Comparison of ENCODE assay signal across 6 cellular contexts in genomic region chrX:37370499-37371141, GRCh38. TPM values are rescaled to one million over a fixed set of nuclear protein-coding genes. Genes with fewer than 3 reads are reported as not detected.
"Had no signal": no experiment of that assay in that cellular context is flagged by ENCODE, and none has a peak within 500 bp of the region (broad histone marks: within the 10 kb centered on the region; RNA-seq: fewer than 3 reads in every experiment).

No MANE protein-coding gene starts in this region.

- H3K36me3 ChIP-seq: HAP-1 had no signal

- H3K4me3 Mint-ChIP-seq: IgD-negative memory B cell had no signal

- H3K27me3 Mint-ChIP-seq: IgD-negative memory B cell had no signal

- H3K4me1 Mint-ChIP-seq: IgD-negative memory B cell had no signal

- DNase-seq: GM23248, GOT3, H7 had no signal

- ATAC-seq: HCT116 had no signal

- H3K4me1 ChIP-seq: HAP-1 had no signal

- H3K9me3 ChIP-seq: HAP-1 had no signal

- H3K27ac Mint-ChIP-seq: IgD-negative memory B cell had no signal

- H3K4me3 ChIP-seq: GM23248, HAP-1 had no signal

- H3K36me3 Mint-ChIP-seq: IgD-negative memory B cell had no signal

- H3K9ac ChIP-seq: GM23248 had no signal

RNA-seq across cellular contexts. Expression of gene PRRG1, which starts 21.5 kb away (rescaled TPM):
- polyA plus RNA-seq: IgD-negative memory B cell had no signal
